ENCODE assay signal across 17 cellular contexts in genomic region chr3:71979155-71979554, GRCh38.
"Had no signal": no experiment of that assay in that cellular context is flagged by ENCODE, and none has a peak within 500 bp of the region (broad histone marks: within the 10 kb centered on the region; RNA-seq: fewer than 3 reads in every experiment).

No MANE protein-coding gene starts in this region.

- H3K36me3 Mint-ChIP-seq: activated naive CD4-positive, alpha-beta T cell treated with anti-CD3 and anti-CD28 coated beads, Interleukin-2, amount 50 U/mL, for 24 hours; stimulated activated memory B cell treated with anti-CD40 and anti-IgM and Interleukin-4, amounts not matched to agents 10 μg/mL and 1 μg/mL and 100 μg/mL, for 72 hours had no signal

- H3K27me3 ChIP-seq: cardiac muscle cell, thyroid gland, uterus had no signal

- DNase-seq: activated B cell treated with CpG ODN at 0.5 μM for 24 hours; activated CD8-positive, alpha-beta memory T cell treated with anti-CD3 and anti-CD28 coated beads, Interleukin-2, amount 50 U/mL, for 4 hours; adrenal gland; dorsolateral prefrontal cortex; erythroblast; left ventricle myocardium inferior; naive thymus-derived CD8-positive, alpha-beta T cell; nucleus accumbens; posterior cingulate gyrus; retina; thyroid gland; uterus had no signal

- H3K9me3 Mint-ChIP-seq: activated B cell treated with CpG ODN at 0.5 μM for 24 hours; activated naive CD4-positive, alpha-beta T cell treated with anti-CD3 and anti-CD28 coated beads, Interleukin-2, amount 50 U/mL, for 24 hours; naive thymus-derived CD8-positive, alpha-beta T cell; stimulated activated memory B cell treated with anti-CD40 and anti-IgM and Interleukin-4, amounts not matched to agents 10 μg/mL and 1 μg/mL and 100 μg/mL, for 72 hours had no signal

- H3K4me3 ChIP-seq: adrenal gland, cardiac muscle cell, dorsolateral prefrontal cortex, gastroesophageal sphincter, left ventricle myocardium inferior, thyroid gland, uterus had no signal

- H3K27ac Mint-ChIP-seq: activated B cell treated with CpG ODN at 0.5 μM for 24 hours; naive thymus-derived CD8-positive, alpha-beta T cell; stimulated activated memory B cell treated with anti-CD40 and anti-IgM and Interleukin-4, amounts not matched to agents 10 μg/mL and 1 μg/mL and 100 μg/mL, for 72 hours had no signal

- FAIRE-seq: islet of Langerhans had no signal

- H3K4me3 Mint-ChIP-seq: activated B cell treated with CpG ODN at 0.5 μM for 24 hours; activated naive CD4-positive, alpha-beta T cell treated with anti-CD3 and anti-CD28 coated beads, Interleukin-2, amount 50 U/mL, for 24 hours; naive thymus-derived CD8-positive, alpha-beta T cell had no signal

- H3K27me3 Mint-ChIP-seq: activated naive CD4-positive, alpha-beta T cell treated with anti-CD3 and anti-CD28 coated beads, Interleukin-2, amount 50 U/mL, for 24 hours had no signal

- H3K9me3 ChIP-seq: adrenal gland, gastroesophageal sphincter, thyroid gland, uterus had no signal

- H3K27ac ChIP-seq: adrenal gland, cardiac muscle cell, dorsolateral prefrontal cortex, gastroesophageal sphincter, left ventricle myocardium inferior, thyroid gland, uterus had no signal

- ATAC-seq: gastroesophageal sphincter; naive thymus-derived CD8-positive, alpha-beta T cell had no signal

- H3K4me1 ChIP-seq: adrenal gland, gastroesophageal sphincter, left ventricle myocardium inferior, uterus had no signal

- H3K36me3 ChIP-seq: adrenal gland, cardiac muscle cell, gastroesophageal sphincter, left ventricle myocardium inferior, thyroid gland, uterus had no signal
